16 cellular contexts compared by ENCODE assay signal in the genomic region with DNA sequence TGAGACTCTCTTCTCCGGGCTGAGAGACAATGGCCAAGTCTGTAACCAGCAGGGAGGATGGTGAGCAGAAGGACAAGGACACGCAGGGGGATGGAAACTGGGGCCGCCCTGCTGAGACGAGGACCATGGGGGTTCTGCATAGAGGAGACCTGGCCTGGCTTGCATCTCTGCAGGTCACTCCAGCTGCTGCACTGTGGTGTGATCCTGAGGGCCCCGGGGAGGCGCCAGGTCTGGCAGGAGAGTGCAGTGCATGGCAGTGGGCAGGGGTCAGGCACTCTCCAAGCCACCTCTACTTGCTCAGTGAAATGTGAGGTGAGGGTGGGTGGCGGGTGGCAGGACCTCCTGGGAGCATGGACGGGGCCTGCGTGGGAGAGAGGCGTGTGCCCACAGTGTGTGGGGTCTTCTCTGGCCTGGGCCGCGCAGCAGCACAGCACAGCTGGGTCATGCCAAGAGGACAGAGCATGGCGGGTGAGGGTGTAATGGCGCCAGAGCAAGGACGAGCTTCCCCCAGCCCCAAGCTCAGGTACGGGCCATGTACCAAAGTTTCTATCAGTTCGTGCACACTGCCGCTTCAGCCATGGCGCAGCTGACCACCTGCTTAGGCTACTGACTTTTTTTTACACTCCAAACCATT. TPM values are rescaled to one million over a fixed set of nuclear protein-coding genes. Genes with fewer than 3 reads are reported as not detected.
DNase-seq lines count a peak whose midpoint lies in the region; ATAC-seq and TF ChIP-seq lines count a peak whose summit lies in the region.
"Had no signal": no experiment of that assay in that cellular context is flagged by ENCODE, and none has a peak within 500 bp of the region (broad histone marks: within the 10 kb centered on the region; RNA-seq: fewer than 3 reads in every experiment).

No MANE protein-coding gene starts in this region.

- WGBS in mesenchymal stem cell, result 94% methylated on average over 19 of the region's 19 CpGs
- WGBS in tibial nerve, 2 donors, result 75 to 80% methylated on average over 16 to 17 of the region's 19 CpGs
- WGBS in transverse colon (ENCODE audit: low coverage in 1 of 2), 2 donors, result 87 to 94% methylated on average over 5 to 19 of the region's 19 CpGs

- H3K36me3 ChIP-seq in left ventricle myocardium inferior (peaks cover 20% of the 10 kb centered on the region), mesenchymal stem cell (ENCODE audit: control insufficient read depth in 1 of 2, insufficient read depth in 2 of 2, low read depth in 1 of 2, low read length in 2 of 2) (peaks cover 9 to 48% of the 10 kb centered on the region in 2 experiments), tibial nerve (peaks cover 0 to 44% (median 0%) of the 10 kb centered on the region in 3 donors), transverse colon (peaks cover 0 to 3% (median 0%) of the 10 kb centered on the region in 4 donors)
- H3K36me3 ChIP-seq: ovary had no signal

- peaks cover 15% of the 10 kb centered on the region for H3K4me1 ChIP-seq in left ventricle myocardium inferior
- peaks cover 37% of the 10 kb centered on the region for H3K4me1 ChIP-seq in mesenchymal stem cell (ENCODE audit: control insufficient read depth, insufficient read depth, low read depth, low read length)
- peaks cover 0 to 24% (median 9%) of the 10 kb centered on the region in 4 donors for H3K4me1 ChIP-seq in tibial nerve
- H3K4me1 ChIP-seq in transverse colon, result no peaks in the 10 kb centered on the region

- TF ChIP-seq EP300 in tibial nerve (IDR thresholded peaks at IDR 0.05), result no peak
- TF ChIP-seq EP300 in transverse colon (IDR thresholded peaks at IDR 0.05; ENCODE audit: low read depth), result no peak

- H4K91ac ChIP-seq in mesenchymal stem cell (ENCODE audit: low read length), result no peak overlapping the region

- H2BK12ac ChIP-seq in mesenchymal stem cell (ENCODE audit: low read length in 2 of 2), result peak overlapping the region in 1 of 2 experiments; percentile 24

- no peak overlapping the region for H4K8ac ChIP-seq in mesenchymal stem cell (ENCODE audit: low read length)

- H2AK5ac ChIP-seq in mesenchymal stem cell (ENCODE audit: low read length, severe bottlenecking), result peak overlapping the region; percentile 5

- TF ChIP-seq POLR2A in tibial nerve (IDR thresholded peaks at IDR 0.05), result no peak
- TF ChIP-seq POLR2A in transverse colon (IDR thresholded peaks at IDR 0.05), result no peak

- no peak overlapping the region for H3K14ac ChIP-seq in mesenchymal stem cell (ENCODE audit: low read length in 2 of 2)

- peak; percentile 49 for DNase-seq in Right ventricle myocardium inferior (ENCODE audit: missing footprints)
- DNase-seq in left ventricle myocardium inferior, result no peak
- no peak for DNase-seq in mesenchymal stem cell
- no peak for DNase-seq in tibial nerve (ENCODE audit: low spot score in 2 of 2)
- no peak for DNase-seq in transverse colon
- DNase-seq in T-helper 1 cell, result no peak
- no peak for DNase-seq in middle frontal gyrus (ENCODE audit: extremely low spot score, low spot score)
- DNase-seq: activated CD4-positive, CD25-positive, alpha-beta regulatory T cell treated with anti-CD3 and anti-CD28 coated beads, Interleukin-2, amount 50 U/mL, for 72 hours; activated naive CD4-positive, alpha-beta T cell treated with Interleukin-2 at 50 U/mL for 16 hours; GDM1; stimulated activated naive CD4-positive, alpha-beta T cell treated with Interleukin-2 at 50 U/mL for 16 hours had no signal

- ATAC-seq in Right ventricle myocardium inferior, result no peak

- no peak overlapping the region for H3K9ac ChIP-seq in mesenchymal stem cell (ENCODE audit: low read length)
- H3K9ac ChIP-seq: GM23248 had no signal

- no peaks in the 10 kb centered on the region for H3K27me3 ChIP-seq in left ventricle myocardium inferior (ENCODE audit: low read depth)
- no peaks in the 10 kb centered on the region for H3K27me3 ChIP-seq in mesenchymal stem cell (ENCODE audit: control insufficient read depth in 1 of 2, insufficient read depth in 1 of 2, low read length in 2 of 2)
- no peaks in the 10 kb centered on the region for H3K27me3 ChIP-seq in tibial nerve
- H3K27me3 ChIP-seq in transverse colon, result no peaks in the 10 kb centered on the region
- H3K27me3 ChIP-seq: brain microvascular endothelial cell, ovary, spleen had no signal

- H3K18ac ChIP-seq in mesenchymal stem cell (ENCODE audit: low read depth in 1 of 2, low read length in 2 of 2), result no peak overlapping the region

- intact Hi-C loops in Right ventricle myocardium inferior (cut with DNase I) (no loop called here), left ventricle myocardium inferior (cut with micrococcal nuclease) (no loop called here), transverse colon (cut with DNase I; ENCODE audit: low total_unique reads) (no loop called here)

- no peak overlapping the region for H2BK120ac ChIP-seq in mesenchymal stem cell (ENCODE audit: low read depth, low read length)

- H3K4me3 ChIP-seq in left ventricle myocardium inferior, result no peak overlapping the region
- peak overlapping the region in 1 of 2 experiments; percentile 17 for H3K4me3 ChIP-seq in mesenchymal stem cell (ENCODE audit: insufficient read depth in 1 of 2, low read depth in 1 of 2, low read length in 2 of 2)
- no peak overlapping the region for H3K4me3 ChIP-seq in tibial nerve
- H3K4me3 ChIP-seq in transverse colon, result no peak overlapping the region
- H3K4me3 ChIP-seq: GM23248, ovary, spleen had no signal

- peak overlapping the region in 1 of 2 experiments; percentile 42 for H3K23ac ChIP-seq in mesenchymal stem cell (ENCODE audit: low read length in 2 of 2)

- H3K4ac ChIP-seq in mesenchymal stem cell (ENCODE audit: low read depth in 1 of 2, low read length in 2 of 2), result no peak overlapping the region

- no peak overlapping the region for H2BK5ac ChIP-seq in mesenchymal stem cell (ENCODE audit: low read depth, low read length, poor library complexity, severe bottlenecking)

- H3K9me3 ChIP-seq in left ventricle myocardium inferior (replicated peaks) (no peaks in the 10 kb centered on the region), mesenchymal stem cell (ENCODE audit: control insufficient read depth, low read length) (no peaks in the 10 kb centered on the region), tibial nerve (no peaks in the 10 kb centered on the region), transverse colon (no peaks in the 10 kb centered on the region)
- H3K9me3 ChIP-seq: ovary, spleen had no signal

- H2AFZ ChIP-seq in mesenchymal stem cell (ENCODE audit: low read depth, low read length), result no peak overlapping the region
- H2AFZ ChIP-seq: GM23248 had no signal

- H3K79me1 ChIP-seq in mesenchymal stem cell (replicated peaks; ENCODE audit: low read length, poor library complexity, severe bottlenecking), result peaks cover 29% of the 10 kb centered on the region

- TF ChIP-seq CTCF in left ventricle myocardium inferior (IDR thresholded peaks at IDR 0.05; ENCODE audit: borderline replicate concordance), result no peak
- TF ChIP-seq CTCF in tibial nerve (IDR thresholded peaks at IDR 0.05), result no peak
- no peak for TF ChIP-seq CTCF in transverse colon (IDR thresholded peaks at IDR 0.05)

- in situ Hi-C loops in transverse colon (cut with MboI; ENCODE audit: low pct_ligation_motif_present in 1 of 4, low pct_unique_long_range_greater_than_20kb in 1 of 4, low sequenced_read_pairs in 3 of 4), result no loop called here

- H3K4me2 ChIP-seq in mesenchymal stem cell (ENCODE audit: low read length, poor library complexity, severe bottlenecking), result no peak overlapping the region

- H2BK15ac ChIP-seq in mesenchymal stem cell (ENCODE audit: low read depth, poor library complexity, severe bottlenecking), result no peak overlapping the region

- no peak overlapping the region for H3K27ac ChIP-seq in left ventricle myocardium inferior (replicated peaks)
- H3K27ac ChIP-seq in angular gyrus (ENCODE audit: low read depth, low read length), result peak overlapping the region; percentile 3
- peak overlapping the region; percentile 18 for H3K27ac ChIP-seq in mesenchymal stem cell (ENCODE audit: low read length, poor library complexity, severe bottlenecking)
- H3K27ac ChIP-seq in tibial nerve, result peak overlapping the region; percentile 7 to 86 (median 64)
- H3K27ac ChIP-seq in transverse colon, result no peak overlapping the region
- H3K27ac ChIP-seq: brain microvascular endothelial cell, GM23248, ovary, spleen had no signal

RNA-seq across cellular contexts. Expression of gene KLHDC4, which starts 43.1 kb away (rescaled TPM):
- total RNA-seq in Right ventricle myocardium inferior (10.0 TPM), left ventricle myocardium inferior (11.7 TPM), tibial nerve (10 to 100 TPM; 26.9 to 61.5 (median 42.5) TPM), transverse colon (100 to 1,000 TPM in 1 of 4 donors, 10 to 100 TPM in 3; 45.2 to 193 (median 57.4) TPM)
- polyA plus RNA-seq in mesenchymal stem cell (2013, experiment 1 of 2), result 9.4 TPM
- polyA plus RNA-seq in mesenchymal stem cell (2013, experiment 2 of 2), result 8.5 TPM

Comparison
In these comparisons a context has a peak if more than half of its experiments do, and no peak if none do; other contexts are left out.
1. H3K27ac ChIP-seq: peak in angular gyrus (single experiment), mesenchymal stem cell (single experiment) and tibial nerve (4 of 4); none in left ventricle myocardium inferior (single experiment) and transverse colon (0 of 4).